8 cellular contexts compared by ENCODE assay signal in genomic region chr19:52007436-52007804, GRCh38. TPM values are rescaled to one million over a fixed set of nuclear protein-coding genes. Genes with fewer than 3 reads are reported as not detected.
DNase-seq lines count a peak whose midpoint lies in the region; ATAC-seq and TF ChIP-seq lines count a peak whose summit lies in the region.

No MANE protein-coding gene starts in this region.

- CTCF ChIA-PET in PC-9 (lab: Charles Lee): no interaction called here
- CTCF ChIA-PET in naive thymus-derived CD4-positive, alpha-beta T cell (lab: Charles Lee): no interaction called here

- peak; percentile 29 for DNase-seq in NCI-H146 (lab: John Stamatoyannopoulos, UW)
- DNase-seq in NCI-H146 treated with DMSO at 0.1 percent for 48 hours (lab: John Stamatoyannopoulos, UW; ENCODE audit: unreplicated experiment): no peak
- DNase-seq in PC-9: peak in 1 of 2 experiments; percentile 16
- DNase-seq in endothelial cell (ENCODE audit: low spot score): peak; percentile 18
- no peak for DNase-seq in naive thymus-derived CD4-positive, alpha-beta T cell
- no peak for DNase-seq in CD1c-positive myeloid dendritic cell (ENCODE audit: extremely low spot score)
- no peak for DNase-seq in OCI-M2 (lab: John Stamatoyannopoulos, UW; ENCODE audit: unreplicated experiment)
- DNase-seq in NCI-H1694 (lab: John Stamatoyannopoulos, UW): no peak

- peaks cover 10% of the 10 kb centered on the region; the same call in 1 of the 2 replicates for H3K79me2 ChIP-seq in PC-9 (ENCODE audit: low read depth)

- peaks cover 4% of the 10 kb centered on the region for H3K27me3 Mint-ChIP-seq in endothelial cell (ENCODE audit: unreplicated experiment)
- H3K27me3 Mint-ChIP-seq in naive thymus-derived CD4-positive, alpha-beta T cell: no peaks in the 10 kb centered on the region

- H3K9me3 ChIP-seq in PC-9 (ENCODE audit: insufficient read depth, low read depth): peaks cover 67% of the 10 kb centered on the region
- H3K9me3 ChIP-seq in naive thymus-derived CD4-positive, alpha-beta T cell (ENCODE audit: control insufficient read depth in 2 of 3, low read length in 3 of 3): peaks cover 0 to 33% (median under 1%) of the 10 kb centered on the region in 3 experiments

- H3K36me3 Mint-ChIP-seq in endothelial cell (ENCODE audit: low read depth, unreplicated experiment): peaks cover 24% of the 10 kb centered on the region
- peaks cover 16 to 61% (median 42%) of the 10 kb centered on the region in 5 donors for H3K36me3 Mint-ChIP-seq in naive thymus-derived CD4-positive, alpha-beta T cell

- intact Hi-C loops in PC-9 (cut with micrococcal nuclease; ENCODE audit: unreplicated experiment): no loop called here
- intact Hi-C loops in naive thymus-derived CD4-positive, alpha-beta T cell (cut with micrococcal nuclease): loop anchor here in 1 of 2 donors (5.0 kb wide), 1 partner anchor 230 kb away; no protein-coding TSS in a partner anchor

- H3K9me2 ChIP-seq in PC-9 (ENCODE audit: insufficient read depth): no peaks in the 10 kb centered on the region

- peak overlapping the region; percentile 85 for H3K4me2 ChIP-seq in PC-9

- H2AFZ ChIP-seq in PC-9: peak overlapping the region; percentile 100

- peak overlapping the region; percentile 95 for H3K27ac Mint-ChIP-seq in endothelial cell (ENCODE audit: unreplicated experiment)
- peak overlapping the region; percentile 91 to 99 (median 95) for H3K27ac Mint-ChIP-seq in naive thymus-derived CD4-positive, alpha-beta T cell

- H4K20me1 ChIP-seq in PC-9 (ENCODE audit: insufficient read depth): no peaks in the 10 kb centered on the region

- no peaks in the 10 kb centered on the region for H3F3A ChIP-seq in PC-9 (ENCODE audit: insufficient read depth, low read depth)

- no peak for ATAC-seq in naive thymus-derived CD4-positive, alpha-beta T cell

- H3K4me1 ChIP-seq in PC-9 (replicated peaks; ENCODE audit: insufficient read depth): peaks cover 8% of the 10 kb centered on the region
- H3K4me1 ChIP-seq in naive thymus-derived CD4-positive, alpha-beta T cell (ENCODE audit: control insufficient read depth in 2 of 2, insufficient read depth in 2 of 2, low read length in 2 of 2): peaks cover 7% of the 10 kb centered on the region in 2 donors

- peaks cover 18% of the 10 kb centered on the region; the same call in 1 of the 2 replicates for H3K36me3 ChIP-seq in PC-9 (ENCODE audit: low read depth)
- H3K36me3 ChIP-seq in naive thymus-derived CD4-positive, alpha-beta T cell (ENCODE audit: control insufficient read depth in 2 of 3, insufficient read depth in 3 of 3, low read length in 3 of 3): peaks cover 0 to 19% (median 4%) of the 10 kb centered on the region in 3 experiments

- peaks cover 11% of the 10 kb centered on the region for H3K4me1 Mint-ChIP-seq in endothelial cell (ENCODE audit: unreplicated experiment)
- peaks cover 15 to 33% (median 21%) of the 10 kb centered on the region in 7 donors for H3K4me1 Mint-ChIP-seq in naive thymus-derived CD4-positive, alpha-beta T cell

- peak overlapping the region; percentile 99 for H3K4me3 Mint-ChIP-seq in endothelial cell (ENCODE audit: unreplicated experiment)
- H3K4me3 Mint-ChIP-seq in naive thymus-derived CD4-positive, alpha-beta T cell: peak overlapping the region; percentile 92 to 98 (median 98)

- TF ChIP-seq CTCF in PC-9 (conservative IDR thresholded peaks at IDR 0.05) (no peak), endothelial cell (IDR thresholded peaks at IDR 0.05; ENCODE audit: unreplicated experiment) (no peak)

- no peak overlapping the region for H3K27ac ChIP-seq in PC-9
- H3K27ac ChIP-seq in naive thymus-derived CD4-positive, alpha-beta T cell (ENCODE audit: low read depth, low read length): peak overlapping the region; percentile 83

- H3K9me3 Mint-ChIP-seq in endothelial cell (ENCODE audit: unreplicated experiment): no peaks in the 10 kb centered on the region
- peaks cover 6 to 89% (median 46%) of the 10 kb centered on the region in 11 donors for H3K9me3 Mint-ChIP-seq in naive thymus-derived CD4-positive, alpha-beta T cell

- POLR2A ChIA-PET in PC-9 (lab: Charles Lee; ENCODE audit: unreplicated experiment): no interaction called here
- POLR2A ChIA-PET in naive thymus-derived CD4-positive, alpha-beta T cell (lab: Charles Lee): interaction anchor here (1.0 to 2.5 kb wide), 3 partner anchors 21 to 41 kb away, joined by 3 to 13 read pairs (median 12); partner anchors contain the start of genes ZNF432 and ZNF614

- peak overlapping the region; percentile 95 for H3K4me3 ChIP-seq in PC-9
- H3K4me3 ChIP-seq in naive thymus-derived CD4-positive, alpha-beta T cell (ENCODE audit: low read length): peak overlapping the region; percentile 89

- TSS peak; percentile 56 for BruUV-seq in PC-9 (replicated peaks; lab: Mats Ljungman, UMichigan)

- H3K27me3 ChIP-seq in PC-9 (ENCODE audit: insufficient read depth, low read depth): no peaks in the 10 kb centered on the region
- no peaks in the 10 kb centered on the region for H3K27me3 ChIP-seq in naive thymus-derived CD4-positive, alpha-beta T cell (ENCODE audit: control insufficient read depth in 2 of 2, insufficient read depth in 2 of 2, low read length in 2 of 2)

RNA-seq across cellular contexts. Expression of gene ZNF615, which starts 0.6 kb away (rescaled TPM):
- total RNA-seq in PC-9 (2021) (5.3 and 8.5 TPM in 2 replicates), endothelial cell (ENCODE audit: unreplicated experiment) (13.5 TPM)
- 10 to 100 TPM in 3 of 5 experiments, 1 to 10 TPM in 2; 8.7 to 20.9 (median 11.0) TPM for total RNA-seq in naive thymus-derived CD4-positive, alpha-beta T cell
- polyA plus RNA-seq in naive thymus-derived CD4-positive, alpha-beta T cell: 10 to 100 TPM; 11.5 to 12.1 TPM

RNA-seq across cellular contexts. Expression of gene ZNF614, which starts 20.8 kb away (rescaled TPM):
- total RNA-seq in PC-9 (2021) (8.6 and 9.9 TPM in 2 replicates), endothelial cell (ENCODE audit: unreplicated experiment) (12.1 TPM)
- 10 to 100 TPM in 3 of 5 experiments, 1 to 10 TPM in 2; 5.0 to 14.1 (median 11.1) TPM for total RNA-seq in naive thymus-derived CD4-positive, alpha-beta T cell
- 1 to 10 TPM; 5.6 to 7.0 TPM for polyA plus RNA-seq in naive thymus-derived CD4-positive, alpha-beta T cell

RNA-seq across cellular contexts. Expression of gene ZNF350, which starts 20.8 kb away (rescaled TPM):
- total RNA-seq in PC-9 (2021) (12.0 and 12.4 TPM in 2 replicates), endothelial cell (ENCODE audit: unreplicated experiment) (8.9 TPM)
- total RNA-seq in naive thymus-derived CD4-positive, alpha-beta T cell: 10 to 100 TPM; 18.1 to 43.7 (median 36.0) TPM
- 10 to 100 TPM; 19.9 to 26.8 TPM for polyA plus RNA-seq in naive thymus-derived CD4-positive, alpha-beta T cell

RNA-seq across cellular contexts. Expression of gene ZNF432, which starts 41.2 kb away (rescaled TPM):
- total RNA-seq in PC-9 (2021): 8.1 and 9.9 TPM in 2 replicates
- total RNA-seq in endothelial cell (ENCODE audit: unreplicated experiment): 10.3 TPM
- 10 to 100 TPM; 13.2 to 25.0 (median 18.1) TPM for total RNA-seq in naive thymus-derived CD4-positive, alpha-beta T cell
- polyA plus RNA-seq in naive thymus-derived CD4-positive, alpha-beta T cell: 1 to 10 TPM; 3.0 to 7.9 TPM

Comparison
In these comparisons a context has a peak if more than half of its experiments do, and no peak if none do; other contexts are left out.
1. DNase-seq: peak in NCI-H146 (single experiment) and endothelial cell (single experiment); none in NCI-H146 treated with DMSO at 0.1 percent for 48 hours (single experiment), naive thymus-derived CD4-positive, alpha-beta T cell (0 of 9), CD1c-positive myeloid dendritic cell (single experiment), OCI-M2 (single experiment) and NCI-H1694 (single experiment).